In the genomic region with DNA sequence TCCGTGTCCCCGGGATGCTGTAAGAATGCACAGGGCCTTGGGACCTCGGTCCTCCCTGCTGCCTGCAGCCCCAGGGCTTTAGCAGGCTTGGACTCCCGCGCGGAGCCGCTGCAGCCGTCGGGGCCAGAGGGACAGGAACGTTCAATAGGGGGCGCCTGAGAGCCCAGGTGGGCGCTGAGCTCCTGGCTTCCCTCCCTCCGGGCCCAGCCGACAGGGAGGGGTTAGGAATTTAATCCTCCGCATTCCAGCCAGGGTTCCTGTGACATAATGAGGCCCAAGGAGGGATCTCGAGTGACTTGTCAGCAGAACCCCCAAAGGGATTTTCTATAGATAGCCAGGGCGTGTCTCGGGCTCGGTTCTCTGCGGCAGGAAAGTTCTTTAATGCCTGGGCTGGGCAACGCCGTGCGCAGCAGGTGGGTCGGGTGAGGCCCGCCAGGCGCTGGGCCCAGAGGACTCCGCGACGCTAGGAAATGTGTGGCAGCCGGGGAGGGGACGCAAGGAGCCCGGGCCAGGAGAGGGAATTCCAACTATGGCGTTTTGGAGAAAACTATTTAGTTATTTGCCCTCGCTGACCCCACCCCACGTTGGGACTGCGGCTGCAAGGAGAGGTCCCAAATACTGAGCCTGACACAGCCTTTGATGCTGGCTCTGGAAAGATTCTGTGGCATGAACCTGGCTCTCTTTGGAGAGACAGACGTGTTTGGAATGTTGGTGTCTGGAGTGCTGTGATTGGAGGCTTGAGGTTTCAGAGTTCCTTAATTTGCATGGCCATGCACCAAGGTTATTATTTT, we compare ENCODE assay signal across 8 cellular contexts.
DNase-seq lines count a peak whose midpoint lies in the region; ATAC-seq, FAIRE-seq and TF ChIP-seq lines count a peak whose summit lies in the region.

No MANE protein-coding gene starts in this region.

- H3K27me3 ChIP-seq in body of pancreas (no peaks in the 10 kb centered on the region), HepG2 (ENCODE audit: control insufficient read depth in 1 of 2, insufficient read depth in 2 of 2, low read length in 2 of 2) (peaks cover 0 to 25% of the 10 kb centered on the region in 2 experiments; a peak in 3 of 5 replicates)

- H3K4me1 ChIP-seq in body of pancreas = peaks cover 10% of the 10 kb centered on the region
- H3K4me1 ChIP-seq in HepG2 (ENCODE audit: insufficient read depth, low read length) = peaks cover 16% of the 10 kb centered on the region

- TF ChIP-seq RAD21 in HepG2 (CRISPR knock-in tag; IDR thresholded peaks at IDR 0.05) = no peak

- H3K9ac ChIP-seq in HepG2 (ENCODE audit: insufficient read depth, low read depth, low read length) = no peak overlapping the region

- H3K9me3 ChIP-seq in body of pancreas (no peaks in the 10 kb centered on the region), HepG2 (ENCODE audit: low read length) (no peaks in the 10 kb centered on the region)

- CTCF ChIA-PET in HepG2 (lab: Yijun Ruan, JAX; ENCODE audit: low intra/inter-chr PET ratio, low total read pairs) = no interaction called here

- POLR2A ChIA-PET in HepG2 (lab: Yijun Ruan, JAX) = no interaction called here

- no peak overlapping the region for H2AFZ ChIP-seq in HepG2 (ENCODE audit: low read length)

- H3K36me3 ChIP-seq in body of pancreas (replicated peaks in 1 of 2; ENCODE audit: insufficient read depth in 1 of 2, low read depth in 2 of 2) (no peaks in the 10 kb centered on the region), HepG2 (replicated peaks in 1 of 2; ENCODE audit: control insufficient read depth in 1 of 2, insufficient read depth in 2 of 2, low read length in 2 of 2) (no peaks in the 10 kb centered on the region)

- peak overlapping the region; percentile 42 for H3K4me2 ChIP-seq in HepG2 (ENCODE audit: low read depth, low read length)

- H3K27ac ChIP-seq in body of pancreas (no peak overlapping the region), HepG2 (ENCODE audit: extremely low read length, insufficient read depth, low read length) (no peak overlapping the region)

- H4K20me1 ChIP-seq in HepG2 (ENCODE audit: insufficient read depth, low read length) = no peaks in the 10 kb centered on the region

- TF ChIP-seq EP300 in HepG2 (IDR thresholded peaks at IDR 0.05; ENCODE audit: low read depth in 2 of 2, low read length in 2 of 2) = no peak
- no peak for TF ChIP-seq EP300 in HepG2 (CRISPR knock-in tag; IDR thresholded peaks at IDR 0.05; ENCODE audit: borderline replicate concordance)

- in situ Hi-C loops in HepG2 (cut with HindIII; ENCODE audit: extremely low pct_ligation_motif_present, low pct_unique_long_range_greater_than_20kb) = no loop called here

- TF ChIP-seq CTCF in body of pancreas (IDR thresholded peaks at IDR 0.05) (peak in 6 of 7 experiments; percentile 46 to 63 (median 57)), HepG2 (CRISPR knock-in tag; IDR thresholded peaks at IDR 0.05) (peak; percentile 72)

- peak; percentile 14 for DNase-seq in activated naive CD4-positive, alpha-beta T cell treated with anti-CD3 and anti-CD28 coated beads, Interleukin-2, amount 50 U/mL, for 16 hours
- DNase-seq in activated naive CD4-positive, alpha-beta T cell treated with Interleukin-2 at 50 U/mL for 16 hours = no peak
- DNase-seq in body of pancreas = peak; percentile 46 to 65 (median 60)
- DNase-seq in HepG2 (ENCODE audit: low spot score) = peak; percentile 4
- DNase-seq in urothelium cell line (ENCODE audit: low spot score) = peak; percentile 72
- DNase-seq in T1000 (lab: John Stamatoyannopoulos, UW) = no peak

- 8 to 15% methylated on average over 12 to 37 of the region's 37 CpGs for WGBS in body of pancreas, 2 donors
- WGBS in HepG2 (ENCODE audit: low lambda C conversion rate) = 15% methylated on average over 19 of the region's 37 CpGs

- H3K4me3 ChIP-seq in body of pancreas (no peak overlapping the region), HepG2 (replicated peaks in 1 of 3; ENCODE audit: insufficient read depth in 1 of 3, low read depth in 2 of 3, low read length in 3 of 3) (peak overlapping the region in 1 of 3 experiments; percentile 20; a peak in 1 of 6 replicates)

- no TSS peak for BruUV-seq in HepG2 (replicated peaks; lab: Mats Ljungman, UMichigan)

- no peaks in the 10 kb centered on the region for H3K79me2 ChIP-seq in HepG2 (ENCODE audit: insufficient read depth, low read length)

- intact Hi-C loops in body of pancreas (cut with DNase I) = no loop called here
- intact Hi-C loops in HepG2 (cut with micrococcal nuclease; ENCODE audit: unreplicated experiment) = loop anchor here (5.0 kb wide), 1 partner anchor 341 kb away; no protein-coding TSS in a partner anchor

- FAIRE-seq in HepG2 (lab: Jason Lieb, UNC) (no peak), urothelium cell line (lab: Jason Lieb, UNC) (no peak)

- no peak for TF ChIP-seq POLR2A in body of pancreas (IDR thresholded peaks at IDR 0.05)
- TF ChIP-seq POLR2A in HepG2 (IDR thresholded peaks at IDR 0.05; ENCODE audit: insufficient read depth in 1 of 2, low read depth in 2 of 2, low read length in 2 of 2) = no peak

- ATAC-seq in HG03460 (IDR thresholded peaks at IDR 0.05; ENCODE audit: unreplicated experiment) (peak; percentile 55), body of pancreas (peak; percentile 89), HepG2 (peak; percentile 92), HG03139 (IDR thresholded peaks at IDR 0.05; ENCODE audit: unreplicated experiment) (no peak)

TF ChIP-seq in HepG2, 621 proteins besides CTCF, POLR2A, EP300 and RAD21:
- TF ChIP-seq ZNF256 (CRISPR knock-in tag; conservative IDR thresholded peaks at IDR 0.05) (no peak), ZNF501 (CRISPR knock-in tag; IDR thresholded peaks at IDR 0.05) (0 out of 2 replicates have a peak, but pooled peaks have one; percentile 41), STAG1 (CRISPR knock-in tag; IDR thresholded peaks at IDR 0.05) (peak; percentile 50), ZNF777 (CRISPR knock-in tag; IDR thresholded peaks at IDR 0.05) (peak; percentile 73), RFXAP (CRISPR knock-in tag; IDR thresholded peaks at IDR 0.05; ENCODE audit: borderline replicate concordance) (no peak)
- TF ChIP-seq, protein P1, sequence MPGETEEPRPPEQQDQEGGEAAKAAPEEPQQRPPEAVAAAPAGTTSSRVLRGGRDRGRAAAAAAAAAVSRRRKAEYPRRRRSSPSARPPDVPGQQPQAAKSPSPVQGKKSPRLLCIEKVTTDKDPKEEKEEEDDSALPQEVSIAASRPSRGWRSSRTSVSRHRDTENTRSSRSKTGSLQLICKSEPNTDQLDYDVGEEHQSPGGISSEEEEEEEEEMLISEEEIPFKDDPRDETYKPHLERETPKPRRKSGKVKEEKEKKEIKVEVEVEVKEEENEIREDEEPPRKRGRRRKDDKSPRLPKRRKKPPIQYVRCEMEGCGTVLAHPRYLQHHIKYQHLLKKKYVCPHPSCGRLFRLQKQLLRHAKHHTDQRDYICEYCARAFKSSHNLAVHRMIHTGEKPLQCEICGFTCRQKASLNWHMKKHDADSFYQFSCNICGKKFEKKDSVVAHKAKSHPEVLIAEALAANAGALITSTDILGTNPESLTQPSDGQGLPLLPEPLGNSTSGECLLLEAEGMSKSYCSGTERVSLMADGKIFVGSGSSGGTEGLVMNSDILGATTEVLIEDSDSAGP (CRISPR knock-in tag; IDR thresholded peaks at IDR 0.05; ENCODE audit: borderline replicate concordance) = 0 out of 2 replicates have a peak, but pooled peaks have one; percentile 11
- TF ChIP-seq, protein P2, sequence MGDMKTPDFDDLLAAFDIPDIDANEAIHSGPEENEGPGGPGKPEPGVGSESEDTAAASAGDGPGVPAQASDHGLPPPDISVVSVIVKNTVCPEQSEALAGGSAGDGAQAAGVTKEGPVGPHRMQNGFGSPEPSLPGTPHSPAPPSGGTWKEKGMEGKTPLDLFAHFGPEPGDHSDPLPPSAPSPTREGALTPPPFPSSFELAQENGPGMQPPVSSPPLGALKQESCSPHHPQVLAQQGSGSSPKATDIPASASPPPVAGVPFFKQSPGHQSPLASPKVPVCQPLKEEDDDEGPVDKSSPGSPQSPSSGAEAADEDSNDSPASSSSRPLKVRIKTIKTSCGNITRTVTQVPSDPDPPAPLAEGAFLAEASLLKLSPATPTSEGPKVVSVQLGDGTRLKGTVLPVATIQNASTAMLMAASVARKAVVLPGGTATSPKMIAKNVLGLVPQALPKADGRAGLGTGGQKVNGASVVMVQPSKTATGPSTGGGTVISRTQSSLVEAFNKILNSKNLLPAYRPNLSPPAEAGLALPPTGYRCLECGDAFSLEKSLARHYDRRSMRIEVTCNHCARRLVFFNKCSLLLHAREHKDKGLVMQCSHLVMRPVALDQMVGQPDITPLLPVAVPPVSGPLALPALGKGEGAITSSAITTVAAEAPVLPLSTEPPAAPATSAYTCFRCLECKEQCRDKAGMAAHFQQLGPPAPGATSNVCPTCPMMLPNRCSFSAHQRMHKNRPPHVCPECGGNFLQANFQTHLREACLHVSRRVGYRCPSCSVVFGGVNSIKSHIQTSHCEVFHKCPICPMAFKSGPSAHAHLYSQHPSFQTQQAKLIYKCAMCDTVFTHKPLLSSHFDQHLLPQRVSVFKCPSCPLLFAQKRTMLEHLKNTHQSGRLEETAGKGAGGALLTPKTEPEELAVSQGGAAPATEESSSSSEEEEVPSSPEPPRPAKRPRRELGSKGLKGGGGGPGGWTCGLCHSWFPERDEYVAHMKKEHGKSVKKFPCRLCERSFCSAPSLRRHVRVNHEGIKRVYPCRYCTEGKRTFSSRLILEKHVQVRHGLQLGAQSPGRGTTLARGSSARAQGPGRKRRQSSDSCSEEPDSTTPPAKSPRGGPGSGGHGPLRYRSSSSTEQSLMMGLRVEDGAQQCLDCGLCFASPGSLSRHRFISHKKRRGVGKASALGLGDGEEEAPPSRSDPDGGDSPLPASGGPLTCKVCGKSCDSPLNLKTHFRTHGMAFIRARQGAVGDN (CRISPR knock-in tag; IDR thresholded peaks at IDR 0.05) = peak; percentile 26

Comparison
In these comparisons a context has a peak if more than half of its experiments do, and no peak if none do; other contexts are left out.
1. DNase-seq: peak in activated naive CD4-positive, alpha-beta T cell treated with anti-CD3 and anti-CD28 coated beads, Interleukin-2, amount 50 U/mL, for 16 hours (single experiment), body of pancreas (4 of 4), HepG2 (single experiment) and urothelium cell line (single experiment); none in activated naive CD4-positive, alpha-beta T cell treated with Interleukin-2 at 50 U/mL for 16 hours (single experiment) and T1000 (single experiment).